9 cellular contexts compared by ENCODE assay signal in genomic region chr11:93537767-93538261, GRCh38. TPM values are rescaled to one million over a fixed set of nuclear protein-coding genes. Genes with fewer than 3 reads are reported as not detected.
DNase-seq lines count a peak whose midpoint lies in the region; ATAC-seq, FAIRE-seq and TF ChIP-seq lines count a peak whose summit lies in the region.
"Had no signal": no experiment of that assay in that cellular context is flagged by ENCODE, and none has a peak within 500 bp of the region (broad histone marks: within the 10 kb centered on the region; RNA-seq: fewer than 3 reads in every experiment).

No MANE protein-coding gene starts in this region.

- H3K36me3 ChIP-seq in GM12878 (ENCODE audit: control insufficient read depth in 2 of 2, insufficient read depth in 2 of 2, low read length in 1 of 2) (no peaks in the 10 kb centered on the region; a peak in 1 of 4 replicates), keratinocyte (ENCODE audit: control insufficient read depth in 2 of 2, extremely low read depth in 1 of 2, insufficient read depth in 2 of 2, low read length in 2 of 2) (no peaks in the 10 kb centered on the region), suprapubic skin (no peaks in the 10 kb centered on the region)

- H3K9me1 ChIP-seq in keratinocyte (ENCODE audit: control insufficient read depth, extremely low read depth, insufficient read depth, low read length): no peaks in the 10 kb centered on the region

- DNase-seq in KG1 (lab: John Stamatoyannopoulos, UW) (peak; percentile 55), GM12878 (ENCODE audit: low read depth, low spot score) (no peak), keratinocyte (ENCODE audit: low read depth, low spot score) (no peak), suprapubic skin (ENCODE audit: low spot score in 2 of 2) (no peak), glutamatergic neuron (no peak)
- DNase-seq: NCI-H187 treated with DMSO at 0.1 percent for 48 hours had no signal

- H3K4me1 ChIP-seq in GM12878 (ENCODE audit: control insufficient read depth, insufficient read depth, low read length): peaks cover 36% of the 10 kb centered on the region
- peaks cover 12% of the 10 kb centered on the region for H3K4me1 ChIP-seq in keratinocyte (ENCODE audit: control insufficient read depth, extremely low read depth, insufficient read depth, low read length)
- H3K4me1 ChIP-seq in suprapubic skin: peaks cover 48% of the 10 kb centered on the region

- no peaks in the 10 kb centered on the region for H3K36me3 Mint-ChIP-seq in glutamatergic neuron (ENCODE audit: unreplicated experiment)

- WGBS in GM12878 (ENCODE audit: insufficient coverage, insufficient replicate concordance, low lambda C conversion rate, missing lambda C conversion rate): 98% methylated on average over 14 of the region's 14 CpGs
- WGBS in suprapubic skin: 35% methylated on average over 10 of the region's 14 CpGs

- RAD21 ChIA-PET in GM12878 (lab: Charles Lee; ENCODE audit: unreplicated experiment): interaction anchor here (1.2 to 14.6 kb wide), 2 partner anchors 11 to 303 kb away, joined by 3 to 299 read pairs; no protein-coding TSS in a partner anchor

- H3K4me3 Mint-ChIP-seq in glutamatergic neuron (ENCODE audit: unreplicated experiment): no peak overlapping the region
- H3K4me3 Mint-ChIP-seq: activated T-helper 1 cell treated with anti-CD3 and anti-CD28 coated beads, Interleukin-12 subunit alpha, Interleukin-12 subunit beta, Interleukin-2, Interleukin-4 antibody, amounts not matched to agents 30 ng/mL and 10 ng/mL and 1 ng/mL, durations not matched to agents 14 hours and 24 hours and 36 hours had no signal

- no peaks in the 10 kb centered on the region for H3K9me3 ChIP-seq in GM12878 (replicated peaks; ENCODE audit: control insufficient read depth, insufficient read depth, low read length)
- H3K9me3 ChIP-seq in keratinocyte (ENCODE audit: control insufficient read depth, low read depth, low read length): no peaks in the 10 kb centered on the region
- no peaks in the 10 kb centered on the region for H3K9me3 ChIP-seq in suprapubic skin

- no peak for TF ChIP-seq RAD21 in GM12878 (IDR thresholded peaks at IDR 0.05; ENCODE audit: insufficient read depth, low read depth, low read length)

- no peak overlapping the region for H3K27ac ChIP-seq in GM12878 (ENCODE audit: control insufficient read depth, insufficient read depth)
- no peak overlapping the region for H3K27ac ChIP-seq in keratinocyte (ENCODE audit: control insufficient read depth, insufficient read depth, low read length)
- H3K27ac ChIP-seq in suprapubic skin: peak overlapping the region; percentile 53

- TF ChIP-seq EP300 in GM12878 (IDR thresholded peaks at IDR 0.05; ENCODE audit: borderline replicate concordance in 1 of 2, control insufficient read depth in 1 of 2, low read depth in 2 of 2, low read length in 2 of 2) (no peak), suprapubic skin (IDR thresholded peaks at IDR 0.05) (no peak)

- H3K9me3 Mint-ChIP-seq in glutamatergic neuron (ENCODE audit: unreplicated experiment): peaks cover 3% of the 10 kb centered on the region
- H3K9me3 Mint-ChIP-seq: activated T-helper 1 cell treated with anti-CD3 and anti-CD28 coated beads, Interleukin-12 subunit alpha, Interleukin-12 subunit beta, Interleukin-2, Interleukin-4 antibody, amounts not matched to agents 30 ng/mL and 10 ng/mL and 1 ng/mL, durations not matched to agents 14 hours and 24 hours and 36 hours had no signal

- H3K4me2 ChIP-seq in GM12878 (ENCODE audit: control insufficient read depth, insufficient read depth) (peak overlapping the region; percentile 51), keratinocyte (ENCODE audit: control insufficient read depth, extremely low read depth, insufficient read depth, low read depth, low read length) (peak overlapping the region; percentile 55)

- H2AFZ ChIP-seq in GM12878 (ENCODE audit: control insufficient read depth, low read depth, low read length): no peak overlapping the region; the same call in 1 of the 2 replicates
- H2AFZ ChIP-seq in keratinocyte (ENCODE audit: control insufficient read depth, low read length): peak overlapping the region; percentile 62

- no peak for FAIRE-seq in GM12878 (lab: Jason Lieb, UNC)
- FAIRE-seq in keratinocyte (lab: Jason Lieb, UNC): peak; percentile 70

- TF ChIP-seq CTCF in GM12878 (IDR thresholded peaks at IDR 0.05 in 2 of 3, conservative IDR thresholded peaks at IDR 0.05 in 1 of 3; ENCODE audit: control insufficient read depth in 2 of 3, extremely low read depth in 1 of 3, insufficient read depth in 1 of 3, low read depth in 3 of 3, low read length in 3 of 3): no peak
- no peak for TF ChIP-seq CTCF in keratinocyte (optimal IDR thresholded peaks at IDR 0.05 in 1 of 3, IDR thresholded peaks at IDR 0.05 in 1 of 3, conservative IDR thresholded peaks at IDR 0.05 in 1 of 3; ENCODE audit: extremely low read depth in 1 of 3, insufficient read depth in 2 of 3, low read length in 3 of 3)
- TF ChIP-seq CTCF in suprapubic skin (IDR thresholded peaks at IDR 0.05): no peak
- no peak for TF ChIP-seq CTCF in glutamatergic neuron (IDR thresholded peaks at IDR 0.05; ENCODE audit: partially characterized antibody, unreplicated experiment)

- ATAC-seq in GM12878 (peak; percentile 5; the same call in 1 of the 3 replicates), GM18858 (IDR thresholded peaks at IDR 0.05; ENCODE audit: unreplicated experiment) (no peak), HG03565 (IDR thresholded peaks at IDR 0.05; ENCODE audit: unreplicated experiment) (no peak)

- TF ChIP-seq POLR2A in GM12878 (IDR thresholded peaks at IDR 0.05; ENCODE audit: low read depth, low read length) (no peak), suprapubic skin (IDR thresholded peaks at IDR 0.05) (no peak)

- peaks cover 2% of the 10 kb centered on the region for H3K27me3 Mint-ChIP-seq in glutamatergic neuron (ENCODE audit: unreplicated experiment)

- BruUV-seq in GM12878 (replicated peaks; lab: Mats Ljungman, UMichigan): no TSS peak

- dilution Hi-C loops in keratinocyte (cut with MboI; ENCODE audit: extremely low pct_ligation_motif_present, low sequenced_read_pairs): no loop called here

- H3K4me1 Mint-ChIP-seq in glutamatergic neuron (ENCODE audit: low read depth, unreplicated experiment): peaks cover 34% of the 10 kb centered on the region

- peak overlapping the region; percentile 2; the same call in 1 of the 2 replicates for H3K4me3 ChIP-seq in GM12878
- H3K4me3 ChIP-seq in keratinocyte (ENCODE audit: control insufficient read depth in 2 of 3, extremely low read depth in 1 of 3, insufficient read depth in 2 of 3, low read depth in 1 of 3, low read length in 3 of 3): no peak overlapping the region
- H3K4me3 ChIP-seq in suprapubic skin: no peak overlapping the region

- intact Hi-C loops in GM12878 (cut with micrococcal nuclease; ENCODE audit: unreplicated experiment): loop anchor here (10.0 kb wide), 1 partner anchor 937 kb away; no protein-coding TSS in a partner anchor

- in situ Hi-C loops in GM12878 (cut with MboI): no loop called here

- POLR2A ChIA-PET in GM12878 (lab: Charles Lee): interaction anchor here (12.0 kb wide), 1 partner anchor 11 kb away, joined by 191 read pairs; no protein-coding TSS in a partner anchor

- CTCF ChIA-PET in GM12878 (lab: Yijun Ruan, JAX): no interaction called here

- H3K27me3 ChIP-seq in GM12878 (replicated peaks in 1 of 2; ENCODE audit: control insufficient read depth in 2 of 2, insufficient read depth in 2 of 2, low read length in 1 of 2) (no peaks in the 10 kb centered on the region), keratinocyte (ENCODE audit: control insufficient read depth, extremely low read depth, insufficient read depth, low read length) (peaks cover 3% of the 10 kb centered on the region), suprapubic skin (no peaks in the 10 kb centered on the region)

- no peak overlapping the region for H3K27ac Mint-ChIP-seq in glutamatergic neuron (ENCODE audit: unreplicated experiment)
- H3K27ac Mint-ChIP-seq: activated T-helper 1 cell treated with anti-CD3 and anti-CD28 coated beads, Interleukin-12 subunit alpha, Interleukin-12 subunit beta, Interleukin-2, Interleukin-4 antibody, amounts not matched to agents 30 ng/mL and 10 ng/mL and 1 ng/mL, durations not matched to agents 14 hours and 24 hours and 36 hours had no signal

- H3K9ac ChIP-seq in GM12878 (ENCODE audit: control insufficient read depth, insufficient read depth, low read length) (no peak overlapping the region), keratinocyte (ENCODE audit: control insufficient read depth, extremely low read depth, insufficient read depth, low read length) (no peak overlapping the region)

- peaks cover 56% of the 10 kb centered on the region for H3K79me2 ChIP-seq in GM12878 (ENCODE audit: control insufficient read depth, insufficient read depth, low read length)
- H3K79me2 ChIP-seq in keratinocyte (ENCODE audit: control insufficient read depth, insufficient read depth, low read length): no peaks in the 10 kb centered on the region

- no peaks in the 10 kb centered on the region for H4K20me1 ChIP-seq in GM12878 (ENCODE audit: control insufficient read depth, insufficient read depth)
- no peaks in the 10 kb centered on the region for H4K20me1 ChIP-seq in keratinocyte (ENCODE audit: control insufficient read depth, extremely low read depth, insufficient read depth, low read length)

- SMC1A ChIA-PET in GM12878 (lab: Charles Lee; ENCODE audit: uncharacterized antibody, unreplicated experiment): interaction anchor here (1.6 to 20.1 kb wide), 4 partner anchors 6 to 303 kb away, joined by 8 to 275 read pairs (median 176); no protein-coding TSS in a partner anchor

RNA-seq across cellular contexts. Expression of gene SMCO4, which starts 5.4 kb away (rescaled TPM):
- 20.0 and 25.0 TPM in 2 replicates for total RNA-seq in GM12878 (2013; cell fraction: nucleolus; rRNA removed)
- 27.9 and 29.6 TPM in 2 replicates for total RNA-seq in GM12878 (2014; rRNA removed)
- total RNA-seq in GM12878 (2014; rRNA removed; fragmentation: Illumina TruSeq; extraction: Trizol): 23.6 and 24.4 TPM in 2 replicates
- total RNA-seq in GM12878 (2021): 24.8 and 26.1 TPM in 2 replicates
- polyA plus RNA-seq in GM12878 (2011; ENCODE audit: low read depth): 31.0 TPM
- polyA plus RNA-seq in GM12878 (2011; rRNA removed): 56.8 and 59.9 TPM in 2 replicates
- 53.5 and 81.3 TPM in 2 replicates for polyA plus RNA-seq in GM12878 (2011; cell fraction: cytosol; rRNA removed)
- polyA plus RNA-seq in GM12878 (2011; cell fraction: nucleus; rRNA removed): 42.5 and 56.3 TPM in 2 replicates
- polyA plus RNA-seq in GM12878 (2012): 44.7 and 48.4 TPM in 2 replicates
- 18.7 and 25.9 TPM in 2 replicates for polyA plus RNA-seq in GM12878 (2014; fragmentation: Illumina TruSeq; extraction: Trizol)
- 1 to 10 TPM; 3.6 to 8.1 TPM for polyA plus RNA-seq in GM12878 (2014; fragmentation: Nextera tagmentation; extraction: Ambion mirVana)
- polyA plus RNA-seq in GM12878 (2014; rRNA removed): 31.4 and 40.3 TPM in 2 replicates
- 10 to 100 TPM; 36.4 to 41.8 TPM for polyA plus RNA-seq in GM12878 (2016; fragmentation: Nextera tagmentation; extraction: Ambion mirVana)
- polyA minus RNA-seq in GM12878 (2011; rRNA and poly(A)+ RNA removed): 14.8 and 28.9 TPM in 2 replicates
- polyA minus RNA-seq in GM12878 (2011; cell fraction: cytosol; rRNA and poly(A)+ RNA removed): 8.0 and 15.2 TPM in 2 replicates
- polyA minus RNA-seq in GM12878 (2011; cell fraction: nucleus; rRNA and poly(A)+ RNA removed): 8.9 and 11.4 TPM in 2 replicates
- 1.5 to 3.8 TPM (median 1.9 TPM) in 3 replicates for polyA plus RNA-seq in keratinocyte
- not detected for polyA plus RNA-seq in keratinocyte (2011; ENCODE audit: low read depth)
- 1.4 TPM in 2 replicates for polyA plus RNA-seq in keratinocyte (2011; cell fraction: cytosol; rRNA removed)
- 0.20 and 0.75 TPM in 2 replicates for polyA plus RNA-seq in keratinocyte (2011; cell fraction: nucleus; rRNA removed)
- 0.92 and 2.1 TPM in 2 replicates for polyA plus RNA-seq in keratinocyte (2012; ENCODE audit: low replicate concordance)
- 0.32 TPM in 1 of 3 replicates, not detected in the others for polyA minus RNA-seq in keratinocyte
- polyA minus RNA-seq in keratinocyte (2011; cell fraction: cytosol; rRNA and poly(A)+ RNA removed): not detected
- polyA minus RNA-seq in keratinocyte (2011; cell fraction: nucleus; rRNA and poly(A)+ RNA removed): not detected in 2 replicates
- total RNA-seq in suprapubic skin: 10 to 100 TPM; 12.1 to 53.1 (median 26.9) TPM
- 3.0 TPM for total RNA-seq in glutamatergic neuron (ENCODE audit: unreplicated experiment)
